Comparison of ENCODE assay signal across 17 cellular contexts in genomic region chr12:80420075-80420474, GRCh38. TPM values are rescaled to one million over a fixed set of nuclear protein-coding genes. Genes with fewer than 3 reads are reported as not detected.
A peak's percentile ranks its signal among the peaks of the same experiment; 100 is the strongest.
DNase-seq lines count a peak whose midpoint lies in the region; ATAC-seq and TF ChIP-seq lines count a peak whose summit lies in the region.
"Had no signal": no experiment of that assay in that cellular context is flagged by ENCODE, and none has a peak within 500 bp of the region (broad histone marks: within the 10 kb centered on the region; RNA-seq: fewer than 3 reads in every experiment).

No MANE protein-coding gene starts in this region.

- peaks cover 0 to 7% (median 0%) of the 10 kb centered on the region in 8 donors for H3K9me3 Mint-ChIP-seq in CD4-positive, alpha-beta memory T cell
- H3K9me3 Mint-ChIP-seq in stimulated activated effector memory CD8-positive, alpha-beta T cell treated with anti-CD3 and anti-CD28 coated beads, Interleukin-12 subunit alpha, Interleukin-12 subunit beta, amount 100 ng/mL, for 72 hours, result no peaks in the 10 kb centered on the region

- H4K8ac ChIP-seq in IMR-90 (ENCODE audit: low read depth in 2 of 2, low read length in 2 of 2) (peak overlapping the region in 1 of 2 experiments; percentile 9; a peak in 1 of 4 replicates), trophoblast cell (ENCODE audit: low read depth, low read length) (no peak overlapping the region)

- H2AK9ac ChIP-seq in IMR-90 (replicated peaks; ENCODE audit: low read depth, low read length, poor library complexity), result no peak overlapping the region

- H3K79me1 ChIP-seq in IMR-90 (ENCODE audit: low read depth in 1 of 2, low read length in 2 of 2) (no peaks in the 10 kb centered on the region), trophoblast cell (ENCODE audit: low read length) (no peaks in the 10 kb centered on the region)

- BruUV-seq in IMR-90 (replicated peaks; lab: Mats Ljungman, UMichigan), result no TSS peak

- H3K36me3 ChIP-seq in IMR-90 (ENCODE audit: control insufficient read depth, insufficient read depth, low read length), result no peaks in the 10 kb centered on the region
- H3K36me3 ChIP-seq in gastroesophageal sphincter, result no peaks in the 10 kb centered on the region
- no peaks in the 10 kb centered on the region for H3K36me3 ChIP-seq in CD4-positive, alpha-beta memory T cell (ENCODE audit: insufficient read depth, low read length)
- H3K36me3 ChIP-seq in trophoblast cell (ENCODE audit: control insufficient read depth in 1 of 2, insufficient read depth in 2 of 2, low read length in 2 of 2), result no peaks in the 10 kb centered on the region
- H3K36me3 ChIP-seq: Peyer's patch had no signal

- no peaks in the 10 kb centered on the region for H3K9me3 ChIP-seq in IMR-90 (ENCODE audit: control insufficient read depth, insufficient read depth, low read length)
- no peaks in the 10 kb centered on the region for H3K9me3 ChIP-seq in gastroesophageal sphincter
- no peaks in the 10 kb centered on the region for H3K9me3 ChIP-seq in CD4-positive, alpha-beta memory T cell (ENCODE audit: control insufficient read depth in 1 of 2, low read length in 2 of 2)
- H3K9me3 ChIP-seq in trophoblast cell (ENCODE audit: insufficient read depth, low read depth, low read length), result no peaks in the 10 kb centered on the region
- H3K9me3 ChIP-seq: Peyer's patch had no signal

- TF ChIP-seq RAD21 in IMR-90 (IDR thresholded peaks at IDR 0.05; ENCODE audit: low read length), result no peak

- POLR2A ChIA-PET in IMR-90 (lab: Charles Lee; ENCODE audit: unreplicated experiment), result no interaction called here
- POLR2A ChIA-PET in CD4-positive, alpha-beta memory T cell (lab: Charles Lee; ENCODE audit: partially characterized antibody), result no interaction called here

- H3K27me3 ChIP-seq in IMR-90 (ENCODE audit: control insufficient read depth, insufficient read depth, low read length) (no peaks in the 10 kb centered on the region), gastroesophageal sphincter (no peaks in the 10 kb centered on the region), trophoblast cell (ENCODE audit: insufficient read depth, low read length) (no peaks in the 10 kb centered on the region)
- H3K27me3 ChIP-seq in CD4-positive, alpha-beta memory T cell (ENCODE audit: insufficient read depth, low read length), result no peaks in the 10 kb centered on the region
- H3K27me3 ChIP-seq: Peyer's patch had no signal

- in situ Hi-C loops in IMR-90 (cut with MboI; ENCODE audit: low sequenced_read_pairs), result loop anchor here (25.0 kb wide), 1 partner anchor 842 kb away; no protein-coding TSS in a partner anchor

- H3K4me3 ChIP-seq in IMR-90 (ENCODE audit: insufficient read depth, low read depth, low read length), result no peak overlapping the region
- no peak overlapping the region for H3K4me3 ChIP-seq in gastroesophageal sphincter
- H3K4me3 ChIP-seq in CD4-positive, alpha-beta memory T cell (ENCODE audit: low read length in 2 of 2), result no peak overlapping the region
- no peak overlapping the region for H3K4me3 ChIP-seq in trophoblast cell (ENCODE audit: low read depth, low read length)
- H3K4me3 ChIP-seq: K562, Peyer's patch had no signal

- H2BK5ac ChIP-seq in IMR-90 (ENCODE audit: low read depth, low read length, poor library complexity, severe bottlenecking) (no peak overlapping the region), trophoblast cell (ENCODE audit: low read depth, low read length, poor library complexity) (no peak overlapping the region)

- H3K4me1 ChIP-seq in IMR-90 (ENCODE audit: control insufficient read depth, insufficient read depth, low read length) (peaks cover 2% of the 10 kb centered on the region; the same call in 1 of the 2 replicates), gastroesophageal sphincter (peaks cover 4 to 15% (median 4%) of the 10 kb centered on the region in 3 donors), trophoblast cell (ENCODE audit: control insufficient read depth in 1 of 2, insufficient read depth in 2 of 2, low read length in 2 of 2) (no peaks in the 10 kb centered on the region)
- no peaks in the 10 kb centered on the region for H3K4me1 ChIP-seq in CD4-positive, alpha-beta memory T cell (ENCODE audit: insufficient read depth, low read length)
- H3K4me1 ChIP-seq: Peyer's patch had no signal

- no peak overlapping the region for H3K27ac Mint-ChIP-seq in CD4-positive, alpha-beta memory T cell
- H3K27ac Mint-ChIP-seq in stimulated activated effector memory CD8-positive, alpha-beta T cell treated with anti-CD3 and anti-CD28 coated beads, Interleukin-12 subunit alpha, Interleukin-12 subunit beta, amount 100 ng/mL, for 72 hours, result no peak overlapping the region

- no peak overlapping the region for H4K12ac ChIP-seq in trophoblast cell (ENCODE audit: low read depth, low read length)

- H4K20me1 ChIP-seq in IMR-90 (ENCODE audit: insufficient read depth, low read length), result no peaks in the 10 kb centered on the region

- no peak overlapping the region for H2BK15ac ChIP-seq in IMR-90 (ENCODE audit: low read depth, low read length)

- H3K36me3 Mint-ChIP-seq in CD4-positive, alpha-beta memory T cell, result no peaks in the 10 kb centered on the region
- H3K36me3 Mint-ChIP-seq in stimulated activated effector memory CD8-positive, alpha-beta T cell treated with anti-CD3 and anti-CD28 coated beads, Interleukin-12 subunit alpha, Interleukin-12 subunit beta, amount 100 ng/mL, for 72 hours, result no peaks in the 10 kb centered on the region

- dilution Hi-C loops in IMR-90 (cut with HindIII; ENCODE audit: low sequenced_read_pairs, unreplicated experiment), result no loop called here

- H2BK20ac ChIP-seq in IMR-90 (ENCODE audit: low read depth, low read length), result peak overlapping the region; percentile 51; the same call in 1 of the 2 replicates

- no peak overlapping the region for H3K27ac ChIP-seq in IMR-90 (ENCODE audit: insufficient read depth, low read length)
- H3K27ac ChIP-seq in caudate nucleus (ENCODE audit: low read depth, low read length), result peak overlapping the region; percentile 82
- H3K27ac ChIP-seq in gastroesophageal sphincter, result peak overlapping the region in 3 of 4 donors; percentile 2 to 39 (median 9)
- no peak overlapping the region for H3K27ac ChIP-seq in CD4-positive, alpha-beta memory T cell (ENCODE audit: low read depth, low read length)
- H3K27ac ChIP-seq in trophoblast cell (ENCODE audit: low read depth, low read length), result no peak overlapping the region
- H3K27ac ChIP-seq: Peyer's patch had no signal

- H3K4ac ChIP-seq in IMR-90 (ENCODE audit: low read depth, low read length) (no peak overlapping the region), trophoblast cell (ENCODE audit: low read depth, low read length) (no peak overlapping the region)

- intact Hi-C loops in IMR-90 (cut with micrococcal nuclease), result no loop called here
- intact Hi-C loops in CD4-positive, alpha-beta memory T cell (cut with micrococcal nuclease), result no loop called here

- H2AK5ac ChIP-seq in IMR-90 (ENCODE audit: low read depth, low read length), result no peak overlapping the region
- H2AK5ac ChIP-seq in trophoblast cell (ENCODE audit: low read length), result no peak overlapping the region

- H3K4me3 Mint-ChIP-seq in CD4-positive, alpha-beta memory T cell, result no peak overlapping the region
- no peak overlapping the region for H3K4me3 Mint-ChIP-seq in stimulated activated effector memory CD8-positive, alpha-beta T cell treated with anti-CD3 and anti-CD28 coated beads, Interleukin-12 subunit alpha, Interleukin-12 subunit beta, amount 100 ng/mL, for 72 hours

- TF ChIP-seq CTCF in IMR-90 (conservative IDR thresholded peaks at IDR 0.05; ENCODE audit: low read depth, low read length), result no peak
- no peak for TF ChIP-seq CTCF in gastroesophageal sphincter (IDR thresholded peaks at IDR 0.05)

- CTCF ChIA-PET in IMR-90 (lab: Yijun Ruan, JAX), result no interaction called here
- CTCF ChIA-PET in CD4-positive, alpha-beta memory T cell (lab: Charles Lee; ENCODE audit: partially characterized antibody), result no interaction called here

- peak overlapping the region; percentile 87 for H3K18ac ChIP-seq in IMR-90 (ENCODE audit: low read depth, low read length)
- no peak overlapping the region for H3K18ac ChIP-seq in trophoblast cell (ENCODE audit: low read length)

- no peak overlapping the region for H2BK12ac ChIP-seq in trophoblast cell (ENCODE audit: low read length)

- H3K14ac ChIP-seq in IMR-90 (replicated peaks; ENCODE audit: low read depth, low read length) (no peak overlapping the region), trophoblast cell (ENCODE audit: low read length) (no peak overlapping the region)

- no peak overlapping the region for H2AFZ ChIP-seq in IMR-90 (replicated peaks; ENCODE audit: low read length, poor library complexity)
- H2AFZ ChIP-seq in trophoblast cell (ENCODE audit: insufficient read depth, low read length, poor library complexity), result no peak overlapping the region

- H4K5ac ChIP-seq in IMR-90 (ENCODE audit: low read depth, low read length), result peak overlapping the region; percentile 37; the same call in 1 of the 2 replicates

- no peaks in the 10 kb centered on the region for H3K4me1 Mint-ChIP-seq in CD4-positive, alpha-beta memory T cell
- no peaks in the 10 kb centered on the region for H3K4me1 Mint-ChIP-seq in stimulated activated effector memory CD8-positive, alpha-beta T cell treated with anti-CD3 and anti-CD28 coated beads, Interleukin-12 subunit alpha, Interleukin-12 subunit beta, amount 100 ng/mL, for 72 hours

- no peaks in the 10 kb centered on the region for H3K79me2 ChIP-seq in trophoblast cell (ENCODE audit: control insufficient read depth, insufficient read depth, low read length, poor library complexity)

- no peaks in the 10 kb centered on the region for H3K9me1 ChIP-seq in IMR-90 (ENCODE audit: insufficient read depth, low read length)

- TF ChIP-seq EP300 in gastroesophageal sphincter (IDR thresholded peaks at IDR 0.05), result no peak

- no peak for ATAC-seq in IMR-90 (ENCODE audit: low read depth)
- no peak for ATAC-seq in gastroesophageal sphincter
- no peak for ATAC-seq in stimulated activated effector memory CD8-positive, alpha-beta T cell treated with anti-CD3 and anti-CD28 coated beads, Interleukin-12 subunit alpha, Interleukin-12 subunit beta, amount 100 ng/mL, for 72 hours
- ATAC-seq: K562 had no signal

- no peak overlapping the region for H4K91ac ChIP-seq in IMR-90 (ENCODE audit: insufficient read depth, low read depth, low read length)
- no peak overlapping the region for H4K91ac ChIP-seq in trophoblast cell (ENCODE audit: low read depth, low read length)

- no peaks in the 10 kb centered on the region for H3K27me3 Mint-ChIP-seq in CD4-positive, alpha-beta memory T cell

- H3K4me2 ChIP-seq in IMR-90 (ENCODE audit: low read depth, low read length) (no peak overlapping the region), trophoblast cell (ENCODE audit: low read length) (no peak overlapping the region)

- TF ChIP-seq POLR2A in IMR-90 (IDR thresholded peaks at IDR 0.05; ENCODE audit: low read depth, low read length), result no peak
- no peak for TF ChIP-seq POLR2A in gastroesophageal sphincter (IDR thresholded peaks at IDR 0.05)

- H2BK120ac ChIP-seq in IMR-90 (ENCODE audit: low read depth, low read length) (no peak overlapping the region), trophoblast cell (ENCODE audit: insufficient read depth, low read length, poor library complexity) (no peak overlapping the region)

- DNase-seq in IMR-90 (no peak), caudate nucleus (lab: John Stamatoyannopoulos, UW) (no peak), trophoblast cell (no peak)
- DNase-seq in CD4-positive, alpha-beta memory T cell, result no peak
- DNase-seq in stimulated activated effector memory CD8-positive, alpha-beta T cell treated with anti-CD3 and anti-CD28 coated beads, Interleukin-12 subunit alpha, Interleukin-12 subunit beta, amount 100 ng/mL, for 72 hours (ENCODE audit: low spot score in 2 of 2), result no peak
- DNase-seq in activated CD4-positive, alpha-beta T cell treated with anti-CD3 and anti-CD28 coated beads, Interleukin-2, amount 50 U/mL, for 4 hours, result no peak
- DNase-seq: C1 segment of cervical spinal cord, MM.1S, NCI-H1048, NCI-H1417 treated with DMSO at 0.1 percent for 48 hours, NCI-H187, NCI-H2107, NCI-H774, Peyer's patch had no signal

- H3K9ac ChIP-seq in IMR-90 (ENCODE audit: low read depth, low read length), result no peak overlapping the region
- H3K9ac ChIP-seq in trophoblast cell (ENCODE audit: low read length), result no peak overlapping the region

- H3K23ac ChIP-seq in IMR-90 (ENCODE audit: low read depth, low read length) (no peak overlapping the region), trophoblast cell (ENCODE audit: low read length) (no peak overlapping the region)

- H3K56ac ChIP-seq in IMR-90 (ENCODE audit: extremely low read depth, insufficient read depth, low read length), result no peak overlapping the region

RNA-seq across cellular contexts. Expression of gene PTPRQ, which starts 24.0 kb away (rescaled TPM):
- total RNA-seq in IMR-90 (2012; rRNA removed), result 1.4 and 2.8 TPM in 2 replicates
- 0.80 and 0.96 TPM in 2 replicates for polyA plus RNA-seq in IMR-90 (2012; rRNA removed)
- polyA plus RNA-seq in IMR-90 (2012; cell fraction: cytosol; rRNA removed), result 0.08 and 0.09 TPM in 2 replicates
- 0.40 and 6.3 TPM in 2 replicates for polyA plus RNA-seq in IMR-90 (2012; cell fraction: nucleus; rRNA removed; ENCODE audit: low replicate concordance)
- total RNA-seq in gastroesophageal sphincter, result 1 to 10 TPM in 3 of 4 donors, under 1 TPM in 1; 0.47 to 6.0 (median 3.4) TPM
- not detected for total RNA-seq in CD4-positive, alpha-beta memory T cell
- polyA plus RNA-seq in CD4-positive, alpha-beta memory T cell, result not detected
- polyA plus RNA-seq in trophoblast cell (2013), result 0.10 and 0.11 TPM in 2 replicates
- total RNA-seq: Daoy, K562 had no signal
- polyA plus RNA-seq: K562 had no signal

Comparison
In these comparisons a context has a peak if more than half of its experiments do, and no peak if none do; other contexts are left out.
1. H3K27ac ChIP-seq: peak in caudate nucleus (single experiment) and gastroesophageal sphincter (3 of 4); none in IMR-90 (single experiment), CD4-positive, alpha-beta memory T cell (single experiment) and trophoblast cell (single experiment).